ENCODE assay signal across 1 cellular context in the genomic region with DNA sequence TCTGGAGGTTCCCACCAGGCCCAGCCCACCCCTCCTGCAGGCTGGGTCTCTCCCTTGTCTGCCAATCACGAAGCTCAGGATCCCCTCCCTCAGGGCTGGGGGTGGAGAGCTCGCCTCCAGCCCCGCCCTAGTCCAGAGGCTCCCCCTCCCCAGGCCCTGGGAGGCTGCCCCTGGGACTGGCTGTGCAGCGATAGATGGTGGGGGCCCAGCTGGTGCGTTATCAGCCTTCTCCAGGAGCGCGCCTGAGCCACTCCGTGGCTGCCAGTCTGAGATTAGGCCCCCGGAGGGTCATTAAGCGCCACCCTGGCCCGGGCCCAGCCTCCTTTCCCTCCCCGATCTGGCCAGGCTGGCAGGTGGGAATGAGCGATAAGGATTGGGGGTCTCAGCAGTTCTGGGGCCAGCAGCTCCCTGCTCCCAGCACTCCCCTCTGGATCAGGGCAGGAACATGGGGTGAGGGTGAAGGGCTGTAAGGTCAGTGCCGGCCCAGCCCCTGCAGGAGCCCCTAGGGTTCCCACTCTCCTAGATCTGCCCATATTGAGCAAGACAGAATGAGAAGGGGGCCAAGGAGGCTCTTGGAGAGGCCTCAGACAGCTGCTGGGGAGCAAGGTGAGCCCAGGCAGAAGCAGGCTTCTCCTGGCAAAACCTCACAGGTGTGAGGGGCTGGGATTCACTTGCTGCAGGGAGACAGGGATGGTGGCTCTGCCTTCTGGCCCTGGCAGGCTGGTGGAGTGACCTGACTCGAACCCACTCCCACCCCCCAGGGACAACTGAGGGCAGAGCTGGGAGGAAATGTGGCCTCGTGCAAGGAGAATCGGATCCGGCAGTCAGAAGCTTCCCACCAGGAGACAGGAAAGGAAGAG.
TF ChIP-seq lines count a peak whose summit lies in the region.

No MANE protein-coding gene starts in this region.

TF ChIP-seq in K562, 482 proteins besides CTCF, POLR2A, EP300 and RAD21 (continued from another document):
- TF ChIP-seq HOXB6 (CRISPR knock-in tag; IDR thresholded peaks at IDR 0.05; ENCODE audit: borderline replicate concordance) (no peak), MCM2 (IDR thresholded peaks at IDR 0.05; ENCODE audit: low read depth) (no peak), KDM4B (IDR thresholded peaks at IDR 0.05; ENCODE audit: borderline replicate concordance in 2 of 2, low read depth in 1 of 2) (peak in 1 of 2 experiments; percentile 87; a peak in 2 of 4 replicates)
